ENCODE assay signal across 8 cellular contexts in genomic region chr2:37377187-37377532, GRCh38. TPM values are rescaled to one million over a fixed set of nuclear protein-coding genes. Genes with fewer than 3 reads are reported as not detected.
DNase-seq lines count a peak whose midpoint lies in the region; ATAC-seq and TF ChIP-seq lines count a peak whose summit lies in the region.

No MANE protein-coding gene starts in this region.

- H3K27ac Mint-ChIP-seq in memory B cell (peak overlapping the region; percentile 79), WTC11 (no peak overlapping the region)

- POLR2A ChIA-PET in WTC11 (lab: Charles Lee) = no interaction called here

- no peaks in the 10 kb centered on the region for H3K9me2 ChIP-seq in DOHH2 (replicated peaks; ENCODE audit: control insufficient read depth, low read length)

- H4K20me1 ChIP-seq in DOHH2 (ENCODE audit: control insufficient read depth, insufficient read depth, low read depth, low read length) = no peaks in the 10 kb centered on the region

- H3F3A ChIP-seq in DOHH2 (ENCODE audit: control insufficient read depth, insufficient read depth) = 0 out of 2 replicates have a peak, but pooled peaks cover 5% of the 10 kb centered on the region

- H3K9me3 ChIP-seq in DOHH2 (ENCODE audit: control insufficient read depth, insufficient read depth, low read length) = no peaks in the 10 kb centered on the region

- H3K4me3 Mint-ChIP-seq in memory B cell (no peak overlapping the region), WTC11 (no peak overlapping the region)

- H3K4me1 Mint-ChIP-seq in memory B cell (peaks cover 17% of the 10 kb centered on the region), WTC11 (peaks cover 9% of the 10 kb centered on the region)

- DNase-seq in OCI-M1 (lab: John Stamatoyannopoulos, UW) = peak; percentile 21
- no peak for DNase-seq in memory B cell (ENCODE audit: low spot score in 2 of 2)
- no peak for DNase-seq in WTC11 (ENCODE audit: low spot score)
- no peak for DNase-seq in DMS53 treated with DMSO at 0.1 percent for 48 hours (lab: John Stamatoyannopoulos, UW; ENCODE audit: unreplicated experiment)
- no peak for DNase-seq in DMS114 treated with DMSO at 0.1 percent for 48 hours (lab: John Stamatoyannopoulos, UW; ENCODE audit: unreplicated experiment)
- DNase-seq in SHP77 (lab: John Stamatoyannopoulos, UW) = no peak

- CTCF ChIA-PET in WTC11 (lab: Charles Lee) = interaction anchor here (0.8 to 3.8 kb wide), 3 partner anchors 19 to 500 kb away, joined by 3 to 16 read pairs (median 3); no protein-coding TSS in a partner anchor

- H3K4me3 ChIP-seq in DOHH2 (ENCODE audit: low read length) = peak overlapping the region; percentile 63

- peaks cover 11% of the 10 kb centered on the region for H3K36me3 ChIP-seq in DOHH2 (ENCODE audit: control insufficient read depth, low read length)

- no peaks in the 10 kb centered on the region for H3K27me3 ChIP-seq in DOHH2 (ENCODE audit: control insufficient read depth, low read length)

- no peaks in the 10 kb centered on the region for H3K9me3 Mint-ChIP-seq in memory B cell
- H3K9me3 Mint-ChIP-seq in WTC11 = peaks cover 3% of the 10 kb centered on the region

- TF ChIP-seq CTCF in DOHH2 (IDR thresholded peaks at IDR 0.05; ENCODE audit: low read depth, low read length, poor library complexity, severe bottlenecking) (no peak), WTC11 (IDR thresholded peaks at IDR 0.05) (no peak)

- H3K36me3 Mint-ChIP-seq in memory B cell (no peaks in the 10 kb centered on the region), WTC11 (peaks cover 6% of the 10 kb centered on the region; the same call in 1 of the 2 replicates)

- H3K27ac ChIP-seq in DOHH2 (ENCODE audit: low read depth, low read length) = peak overlapping the region; percentile 63

- peak overlapping the region; percentile 88 for H3K4me2 ChIP-seq in DOHH2 (ENCODE audit: low read length)

- ATAC-seq in GM21529 (IDR thresholded peaks at IDR 0.05; ENCODE audit: unreplicated experiment) = peak; percentile 47
- peak; percentile 27 for ATAC-seq in memory B cell (ENCODE audit: low read depth)
- no peak for ATAC-seq in WTC11

- no peaks in the 10 kb centered on the region for H3K27me3 Mint-ChIP-seq in memory B cell
- H3K27me3 Mint-ChIP-seq in WTC11 (ENCODE audit: low read depth) = no peaks in the 10 kb centered on the region

- H3K79me2 ChIP-seq in DOHH2 (ENCODE audit: control insufficient read depth, low read length) = no peaks in the 10 kb centered on the region

- peaks cover 62% of the 10 kb centered on the region for H3K4me1 ChIP-seq in DOHH2 (ENCODE audit: control insufficient read depth, low read length)

TF ChIP-seq in WTC11, 78 proteins besides CTCF, POLR2A, EP300 and RAD21 (continues in another document):
- TF ChIP-seq NFYB (CRISPR knock-in tag; conservative IDR thresholded peaks at IDR 0.05; ENCODE audit: low read depth) (no peak), EMX1 (CRISPR knock-in tag; IDR thresholded peaks at IDR 0.05) (no peak), E2F5 (CRISPR knock-in tag; IDR thresholded peaks at IDR 0.05) (no peak), ZNF317 (CRISPR knock-in tag; IDR thresholded peaks at IDR 0.05; ENCODE audit: borderline replicate concordance, low read depth) (no peak), ZNF425 (CRISPR knock-in tag; conservative IDR thresholded peaks at IDR 0.05) (no peak), ZNF532 (CRISPR knock-in tag; IDR thresholded peaks at IDR 0.05; ENCODE audit: borderline replicate concordance) (no peak), TP53 (CRISPR knock-in tag; IDR thresholded peaks at IDR 0.05) (no peak), FOXP1 (CRISPR knock-in tag; IDR thresholded peaks at IDR 0.05; ENCODE audit: borderline replicate concordance) (no peak), HMGA2 (CRISPR knock-in tag; IDR thresholded peaks at IDR 0.05) (no peak), FOXJ3 (CRISPR knock-in tag; IDR thresholded peaks at IDR 0.05; ENCODE audit: borderline replicate concordance) (no peak)
- TF ChIP-seq, protein P1, sequence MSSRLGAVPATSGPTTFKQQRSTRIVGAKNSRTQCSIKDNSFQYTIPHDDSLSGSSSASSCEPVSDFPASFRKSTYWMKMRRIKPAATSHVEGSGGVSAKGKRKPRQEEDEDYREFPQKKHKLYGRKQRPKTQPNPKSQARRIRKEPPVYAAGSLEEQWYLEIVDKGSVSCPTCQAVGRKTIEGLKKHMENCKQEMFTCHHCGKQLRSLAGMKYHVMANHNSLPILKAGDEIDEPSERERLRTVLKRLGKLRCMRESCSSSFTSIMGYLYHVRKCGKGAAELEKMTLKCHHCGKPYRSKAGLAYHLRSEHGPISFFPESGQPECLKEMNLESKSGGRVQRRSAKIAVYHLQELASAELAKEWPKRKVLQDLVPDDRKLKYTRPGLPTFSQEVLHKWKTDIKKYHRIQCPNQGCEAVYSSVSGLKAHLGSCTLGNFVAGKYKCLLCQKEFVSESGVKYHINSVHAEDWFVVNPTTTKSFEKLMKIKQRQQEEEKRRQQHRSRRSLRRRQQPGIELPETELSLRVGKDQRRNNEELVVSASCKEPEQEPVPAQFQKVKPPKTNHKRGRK (CRISPR knock-in tag; IDR thresholded peaks at IDR 0.05; ENCODE audit: borderline replicate concordance) = no peak
- TF ChIP-seq, protein P2, sequence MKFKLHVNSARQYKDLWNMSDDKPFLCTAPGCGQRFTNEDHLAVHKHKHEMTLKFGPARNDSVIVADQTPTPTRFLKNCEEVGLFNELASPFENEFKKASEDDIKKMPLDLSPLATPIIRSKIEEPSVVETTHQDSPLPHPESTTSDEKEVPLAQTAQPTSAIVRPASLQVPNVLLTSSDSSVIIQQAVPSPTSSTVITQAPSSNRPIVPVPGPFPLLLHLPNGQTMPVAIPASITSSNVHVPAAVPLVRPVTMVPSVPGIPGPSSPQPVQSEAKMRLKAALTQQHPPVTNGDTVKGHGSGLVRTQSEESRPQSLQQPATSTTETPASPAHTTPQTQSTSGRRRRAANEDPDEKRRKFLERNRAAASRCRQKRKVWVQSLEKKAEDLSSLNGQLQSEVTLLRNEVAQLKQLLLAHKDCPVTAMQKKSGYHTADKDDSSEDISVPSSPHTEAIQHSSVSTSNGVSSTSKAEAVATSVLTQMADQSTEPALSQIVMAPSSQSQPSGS (CRISPR knock-in tag; IDR thresholded peaks at IDR 0.05; ENCODE audit: borderline replicate concordance, low read depth) = no peak

RNA-seq across cellular contexts. Expression of gene QPCT, which starts 32.7 kb away (rescaled TPM):
- total RNA-seq in WTC11 (2021) = 13.6 to 19.9 TPM (median 19.5 TPM) in 3 replicates

RNA-seq across cellular contexts. Expression of gene PRKD3, which starts 52.5 kb away (rescaled TPM):
- total RNA-seq in WTC11 (2021) = 65.9 to 82.1 TPM (median 68.5 TPM) in 3 replicates
